In the genomic region with DNA sequence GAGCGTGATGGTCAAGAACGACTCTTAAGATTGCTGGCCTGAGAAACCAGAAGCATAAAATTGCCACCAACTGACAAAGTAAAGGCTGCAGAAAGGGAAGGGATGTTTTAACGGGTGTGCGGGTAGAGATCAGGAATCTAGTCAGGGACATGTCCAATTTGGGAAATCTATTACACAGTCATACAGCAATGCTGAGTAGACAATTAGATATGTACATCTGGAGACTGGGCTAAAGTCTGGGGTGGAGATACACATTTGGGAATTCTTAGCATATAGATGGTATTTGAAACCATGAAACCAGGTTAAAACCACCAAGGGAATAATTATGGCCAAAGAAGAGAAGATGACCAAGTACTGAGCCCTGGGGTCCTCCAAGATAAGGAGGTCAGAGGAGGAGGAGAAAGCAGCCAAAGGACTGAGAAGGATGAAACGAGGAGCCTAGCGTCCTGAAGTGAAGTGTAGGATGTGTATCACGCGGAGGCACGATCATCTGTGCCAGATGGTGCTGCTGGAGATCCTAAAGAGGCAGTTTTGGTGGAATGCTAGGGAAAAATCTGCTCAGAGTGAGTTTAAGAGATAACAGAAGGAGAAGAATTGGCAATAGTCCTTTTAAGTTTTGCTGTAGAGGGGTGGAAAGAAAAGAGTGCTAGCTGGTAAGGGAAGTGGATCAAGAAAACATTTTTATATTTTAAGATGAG, we compare ENCODE assay signal across 15 cellular contexts. TPM values are rescaled to one million over a fixed set of nuclear protein-coding genes. Genes with fewer than 3 reads are reported as not detected.
DNase-seq lines count a peak whose midpoint lies in the region; ATAC-seq and TF ChIP-seq lines count a peak whose summit lies in the region.
"Had no signal": no experiment of that assay in that cellular context is flagged by ENCODE, and none has a peak within 500 bp of the region (broad histone marks: within the 10 kb centered on the region; RNA-seq: fewer than 3 reads in every experiment).

No MANE protein-coding gene starts in this region.

- H3K27ac ChIP-seq in transverse colon (no peak overlapping the region), mammary epithelial cell (ENCODE audit: insufficient read depth, low read depth, low read length) (no peak overlapping the region)
- no peak overlapping the region for H3K27ac ChIP-seq in CD8-positive, alpha-beta memory T cell (ENCODE audit: low read depth, low read length)

- H3K4me3 ChIP-seq in transverse colon (no peak overlapping the region), mammary epithelial cell (replicated peaks in 1 of 3; ENCODE audit: insufficient read depth in 1 of 3, low read depth in 2 of 3, low read length in 3 of 3) (no peak overlapping the region)
- no peak overlapping the region for H3K4me3 ChIP-seq in CD8-positive, alpha-beta memory T cell (ENCODE audit: low read length)

- POLR2A ChIA-PET in CD8-positive, alpha-beta memory T cell (lab: Charles Lee) = no interaction called here

- H4K20me1 ChIP-seq in mammary epithelial cell (ENCODE audit: insufficient read depth, low read length) = no peaks in the 10 kb centered on the region

- TF ChIP-seq EP300 in transverse colon (IDR thresholded peaks at IDR 0.05; ENCODE audit: low read depth) = no peak

- H3K4me3 Mint-ChIP-seq in dendritic cell treated with granulocyte-macrophage colony-stimulating factor and Interleukin-4, amounts not matched to agents 40 ng/mL and 50 ng/mL, for 4 days = no peak overlapping the region
- H3K4me3 Mint-ChIP-seq in CD8-positive, alpha-beta memory T cell = no peak overlapping the region
- H3K4me3 Mint-ChIP-seq: B cell; CD8-positive, alpha-beta T cell had no signal

- TF ChIP-seq CTCF in transverse colon (IDR thresholded peaks at IDR 0.05) (no peak), mammary epithelial cell (conservative IDR thresholded peaks at IDR 0.05 in 1 of 2, IDR thresholded peaks at IDR 0.05 in 1 of 2; ENCODE audit: extremely low read depth in 1 of 2, insufficient read depth in 1 of 2, low read depth in 1 of 2, low read length in 2 of 2) (no peak)

- WGBS in transverse colon (ENCODE audit: low coverage in 1 of 2), 2 donors = 90 to 95% methylated on average over 9 of the region's 9 CpGs
- 89% methylated on average over 9 of the region's 9 CpGs for WGBS in mammary epithelial cell (ENCODE audit: low coverage, missing lambda C conversion rate)

- no peak overlapping the region for H3K9ac ChIP-seq in mammary epithelial cell (ENCODE audit: insufficient read depth, low read length)

- H3K4me1 Mint-ChIP-seq in dendritic cell treated with granulocyte-macrophage colony-stimulating factor and Interleukin-4, amounts not matched to agents 40 ng/mL and 50 ng/mL, for 4 days (ENCODE audit: low read depth) = no peaks in the 10 kb centered on the region
- peaks cover 0 to 2% (median 0%) of the 10 kb centered on the region in 3 donors for H3K4me1 Mint-ChIP-seq in CD8-positive, alpha-beta memory T cell
- H3K4me1 Mint-ChIP-seq: B cell had no signal

- no peak overlapping the region for H2AFZ ChIP-seq in mammary epithelial cell (ENCODE audit: low read depth, low read length)

- H3K36me3 Mint-ChIP-seq in dendritic cell treated with granulocyte-macrophage colony-stimulating factor and Interleukin-4, amounts not matched to agents 40 ng/mL and 50 ng/mL, for 4 days (ENCODE audit: low read depth) = peaks cover 81% of the 10 kb centered on the region
- peaks cover 0 to 71% (median 37%) of the 10 kb centered on the region in 3 donors for H3K36me3 Mint-ChIP-seq in CD8-positive, alpha-beta memory T cell

- in situ Hi-C loops in transverse colon (cut with MboI; ENCODE audit: low pct_ligation_motif_present in 1 of 4, low pct_unique_long_range_greater_than_20kb in 1 of 4, low sequenced_read_pairs in 3 of 4) (no loop called here), mammary epithelial cell (cut with MboI; ENCODE audit: low sequenced_read_pairs in 2 of 2) (no loop called here)

- no peak overlapping the region for H3K4me2 ChIP-seq in mammary epithelial cell (ENCODE audit: insufficient read depth, low read depth, low read length)

- peaks cover 0 to 15% (median 7%) of the 10 kb centered on the region in 4 donors for H3K36me3 ChIP-seq in transverse colon
- peaks cover 13% of the 10 kb centered on the region for H3K36me3 ChIP-seq in CD8-positive, alpha-beta memory T cell (ENCODE audit: insufficient read depth, low read length)
- H3K36me3 ChIP-seq in mammary epithelial cell (ENCODE audit: insufficient read depth, low read length) = peaks cover 44% of the 10 kb centered on the region

- BruUV-seq in mammary epithelial cell (replicated peaks; lab: Mats Ljungman, UMichigan) = no TSS peak

- no peaks in the 10 kb centered on the region for H3K79me2 ChIP-seq in mammary epithelial cell (ENCODE audit: insufficient read depth, low read length)

- CTCF ChIA-PET in CD8-positive, alpha-beta memory T cell (lab: Charles Lee) = no interaction called here
- CTCF ChIA-PET in mammary epithelial cell (lab: Charles Lee; ENCODE audit: low non-redundant PET) = no interaction called here

- H3K27ac Mint-ChIP-seq in dendritic cell treated with granulocyte-macrophage colony-stimulating factor and Interleukin-4, amounts not matched to agents 40 ng/mL and 50 ng/mL, for 4 days = peak overlapping the region; percentile 12
- H3K27ac Mint-ChIP-seq in CD8-positive, alpha-beta memory T cell = peak overlapping the region in 3 of 8 donors; percentile 19 to 77 (median 49)
- H3K27ac Mint-ChIP-seq: B cell; CD8-positive, alpha-beta T cell had no signal

- H3K27me3 Mint-ChIP-seq in dendritic cell treated with granulocyte-macrophage colony-stimulating factor and Interleukin-4, amounts not matched to agents 40 ng/mL and 50 ng/mL, for 4 days = no peaks in the 10 kb centered on the region
- no peaks in the 10 kb centered on the region for H3K27me3 Mint-ChIP-seq in CD8-positive, alpha-beta memory T cell
- H3K27me3 Mint-ChIP-seq: B cell had no signal

- no peaks in the 10 kb centered on the region for H3K9me3 Mint-ChIP-seq in dendritic cell treated with granulocyte-macrophage colony-stimulating factor and Interleukin-4, amounts not matched to agents 40 ng/mL and 50 ng/mL, for 4 days
- H3K9me3 Mint-ChIP-seq in CD8-positive, alpha-beta memory T cell = no peaks in the 10 kb centered on the region
- H3K9me3 Mint-ChIP-seq: CD8-positive, alpha-beta T cell had no signal

- H3K4me1 ChIP-seq in transverse colon (peaks cover 0 to 7% (median 2%) of the 10 kb centered on the region in 4 donors), mammary epithelial cell (ENCODE audit: insufficient read depth, low read length) (no peaks in the 10 kb centered on the region)
- no peaks in the 10 kb centered on the region for H3K4me1 ChIP-seq in CD8-positive, alpha-beta memory T cell (ENCODE audit: insufficient read depth, low read length)

- no peak for ATAC-seq in GM18505 (IDR thresholded peaks at IDR 0.05; ENCODE audit: unreplicated experiment)
- ATAC-seq: CD8-positive, alpha-beta T cell had no signal

- H3K27me3 ChIP-seq in transverse colon (no peaks in the 10 kb centered on the region), mammary epithelial cell (ENCODE audit: insufficient read depth, low read length) (no peaks in the 10 kb centered on the region)
- no peaks in the 10 kb centered on the region for H3K27me3 ChIP-seq in CD8-positive, alpha-beta memory T cell (ENCODE audit: insufficient read depth, low read length, poor library complexity, severe bottlenecking)

- dilution Hi-C loops in mammary epithelial cell (cut with HindIII; ENCODE audit: low sequenced_read_pairs) = no loop called here

- TF ChIP-seq POLR2A in transverse colon (IDR thresholded peaks at IDR 0.05) = no peak
- TF ChIP-seq POLR2A in GM18505 (IDR thresholded peaks at IDR 0.05; ENCODE audit: borderline replicate concordance, extremely low read depth, insufficient read depth, insufficient read length) = no peak

- DNase-seq in Ammon's horn (ENCODE audit: low spot score) (peak; percentile 19), NCI-H524 (lab: John Stamatoyannopoulos, UW) (peak; percentile 25 to 41), occipital lobe (lab: John Stamatoyannopoulos, UW) (peak; percentile 2), transverse colon (no peak), mammary epithelial cell (no peak)
- DNase-seq in CD8-positive, alpha-beta memory T cell = no peak
- DNase-seq: ACHN; CD8-positive, alpha-beta T cell; HCEC 1CT; NCI-H1417; NCI-H1930; NCI-H526 had no signal

- intact Hi-C loops in dendritic cell treated with granulocyte-macrophage colony-stimulating factor and Interleukin-4, amounts not matched to agents 40 ng/mL and 50 ng/mL, for 4 days (cut with micrococcal nuclease) = no loop called here
- intact Hi-C loops in transverse colon (cut with DNase I; ENCODE audit: low total_unique reads) (no loop called here), mammary epithelial cell (cut with micrococcal nuclease) (no loop called here)

- H3K9me3 ChIP-seq in transverse colon (no peaks in the 10 kb centered on the region), mammary epithelial cell (replicated peaks; ENCODE audit: insufficient read depth, low read length) (no peaks in the 10 kb centered on the region)
- no peaks in the 10 kb centered on the region for H3K9me3 ChIP-seq in CD8-positive, alpha-beta memory T cell (ENCODE audit: low read length)

RNA-seq across cellular contexts. Expression of a gene that starts 36.5 kb away (rescaled TPM):
- total RNA-seq in occipital lobe (10.1 TPM), transverse colon (10 to 100 TPM in 3 of 4 donors, 1 to 10 TPM in 1; 9.7 to 37.9 (median 17.0) TPM), mammary epithelial cell (10 to 100 TPM; 41.8 to 70.6 TPM)
- total RNA-seq in CD8-positive, alpha-beta memory T cell = 10 to 100 TPM; 22.7 to 24.3 TPM
- polyA plus RNA-seq in CD8-positive, alpha-beta memory T cell = 23.8 TPM
- polyA plus RNA-seq in mammary epithelial cell = 30.7 TPM
- polyA minus RNA-seq in mammary epithelial cell = 50.5 TPM

Comparison
In these comparisons a context has a peak if more than half of its experiments do, and no peak if none do; other contexts are left out.
1. DNase-seq: peak in Ammon's horn (single experiment), NCI-H524 (2 of 2) and occipital lobe (single experiment); none in transverse colon (single experiment), CD8-positive, alpha-beta memory T cell (0 of 5) and mammary epithelial cell (single experiment).